In genomic region chr6:69072796-69073195, GRCh38 we compare ENCODE assay signal across 1 cellular context.
TF ChIP-seq lines count a peak whose summit lies in the region.

No MANE protein-coding gene starts in this region.

TF ChIP-seq in K562, 482 proteins besides CTCF, POLR2A, EP300 and RAD21 (continued from another document):
- TF ChIP-seq SRSF9 (IDR thresholded peaks at IDR 0.05; ENCODE audit: borderline replicate concordance, low read depth, low read length), result no peak
- no peak for TF ChIP-seq NCOA4 (IDR thresholded peaks at IDR 0.05; ENCODE audit: partially characterized antibody)
- TF ChIP-seq ZNF395 (CRISPR knock-in tag; IDR thresholded peaks at IDR 0.05), result no peak
- TF ChIP-seq ZNF785 (CRISPR knock-in tag; IDR thresholded peaks at IDR 0.05), result no peak
- TF ChIP-seq XRCC4 (IDR thresholded peaks at IDR 0.05; ENCODE audit: extremely low read depth, insufficient read depth, insufficient read length), result no peak
- TF ChIP-seq MNT (conservative IDR thresholded peaks at IDR 0.05), result no peak
- TF ChIP-seq ZNF263 (CRISPR knock-in tag; IDR thresholded peaks at IDR 0.05; ENCODE audit: borderline replicate concordance), result no peak
- 0 out of 2 replicates have a peak, but pooled peaks have one; percentile 26 for TF ChIP-seq TEAD4 (IDR thresholded peaks at IDR 0.05; ENCODE audit: low read length)
- TF ChIP-seq TEAD4 (CRISPR knock-in tag; IDR thresholded peaks at IDR 0.05; ENCODE audit: borderline replicate concordance), result no peak
- TF ChIP-seq RCOR1 (IDR thresholded peaks at IDR 0.05; ENCODE audit: borderline replicate concordance in 1 of 2, low read depth in 2 of 2, low read length in 2 of 2), result no peak
- TF ChIP-seq HMGXB4 (CRISPR knock-in tag; IDR thresholded peaks at IDR 0.05), result no peak
- no peak for TF ChIP-seq ZNF165 (CRISPR knock-in tag; IDR thresholded peaks at IDR 0.05; ENCODE audit: borderline replicate concordance)
- TF ChIP-seq EZH2 (IDR thresholded peaks at IDR 0.05; ENCODE audit: borderline replicate concordance, low read depth, low read length), result no peak
- peak; percentile 62 for TF ChIP-seq CBFA2T3 (IDR thresholded peaks at IDR 0.05)
- no peak for TF ChIP-seq ZKSCAN8 (CRISPR knock-in tag; IDR thresholded peaks at IDR 0.05)
- TF ChIP-seq FOXP4 (CRISPR knock-in tag; IDR thresholded peaks at IDR 0.05; ENCODE audit: borderline replicate concordance), result no peak
- no peak for TF ChIP-seq FOS (IDR thresholded peaks at IDR 0.05; ENCODE audit: extremely low read depth, insufficient read length)
- TF ChIP-seq CBFA2T2 (conservative IDR thresholded peaks at IDR 0.05), result peak; percentile 52
- no peak for TF ChIP-seq CREM (IDR thresholded peaks at IDR 0.05; ENCODE audit: low read depth)
- no peak for TF ChIP-seq ZNF407 (IDR thresholded peaks at IDR 0.05; ENCODE audit: low read depth)
